8 cellular contexts compared by ENCODE assay signal in genomic region chr3:112560330-112560729, GRCh38. TPM values are rescaled to one million over a fixed set of nuclear protein-coding genes. Genes with fewer than 3 reads are reported as not detected.
DNase-seq lines count a peak whose midpoint lies in the region; ATAC-seq and TF ChIP-seq lines count a peak whose summit lies in the region.

No MANE protein-coding gene starts in this region.

- H3K4me1 ChIP-seq in SK-N-SH (ENCODE audit: control insufficient read depth in 1 of 2, insufficient read depth in 2 of 2, low read depth in 1 of 2, low read length in 1 of 2), result peaks cover 10 to 14% of the 10 kb centered on the region in 2 experiments; a peak in 2 of 4 replicates
- H3K4me1 ChIP-seq in stomach smooth muscle (ENCODE audit: control insufficient read depth, insufficient read depth, low read length), result no peaks in the 10 kb centered on the region

- CTCF ChIA-PET in SK-N-SH (lab: Yijun Ruan, JAX), result interaction anchor here (0.7 to 2.0 kb wide), 3 partner anchors 12 to 273 kb away, joined by 3 to 11 read pairs (median 4); partner anchors contain the start of gene SLC9C1

- H3K4me3 Mint-ChIP-seq in activated T-helper 1 cell treated with anti-CD3 and anti-CD28 coated beads, Interleukin-12 subunit alpha, Interleukin-12 subunit beta, Interleukin-2, Interleukin-4 antibody, amounts not matched to agents 30 ng/mL and 10 ng/mL and 1 ng/mL, durations not matched to agents 14 hours and 24 hours and 36 hours, result peak overlapping the region; percentile 93

- TF ChIP-seq RAD21 in SK-N-SH (IDR thresholded peaks at IDR 0.05; ENCODE audit: low read length), result no peak

- intact Hi-C loops in activated T-helper 1 cell treated with anti-CD3 and anti-CD28 coated beads, Interleukin-12 subunit alpha, Interleukin-12 subunit beta, Interleukin-2, Interleukin-4 antibody, amounts not matched to agents 30 ng/mL and 10 ng/mL and 1 ng/mL, durations not matched to agents 14 hours and 24 hours and 36 hours (cut with micrococcal nuclease), result loop anchor here (2.0 to 5.0 kb wide), 6 partner anchors 70 to 1013 kb away; partner anchors contain the start of genes ABHD10 and SIDT1

- peak overlapping the region; percentile 93 for H3K27ac Mint-ChIP-seq in activated T-helper 1 cell treated with anti-CD3 and anti-CD28 coated beads, Interleukin-12 subunit alpha, Interleukin-12 subunit beta, Interleukin-2, Interleukin-4 antibody, amounts not matched to agents 30 ng/mL and 10 ng/mL and 1 ng/mL, durations not matched to agents 14 hours and 24 hours and 36 hours

- POLR2A ChIA-PET in SK-N-SH (lab: Yijun Ruan, JAX), result no interaction called here

- 40% methylated on average over 2 of the region's 2 CpGs for WGBS in SK-N-SH (ENCODE audit: low lambda C conversion rate)

- H3K9me3 ChIP-seq in SK-N-SH, result no peaks in the 10 kb centered on the region
- H3K9me3 ChIP-seq in iPS-18c (ENCODE audit: control insufficient read depth, insufficient read depth, low read length), result no peaks in the 10 kb centered on the region
- no peaks in the 10 kb centered on the region for H3K9me3 ChIP-seq in stomach smooth muscle (ENCODE audit: control insufficient read depth in 2 of 2, low read length in 2 of 2)

- DNase-seq in SK-N-SH (no peak), SKM-1 (lab: John Stamatoyannopoulos, UW; ENCODE audit: unreplicated experiment) (no peak), NCI-H128 (lab: John Stamatoyannopoulos, UW; ENCODE audit: unreplicated experiment) (no peak)
- no peak for DNase-seq in activated T-helper 1 cell treated with anti-CD3 and anti-CD28 coated beads, Interleukin-12 subunit alpha, Interleukin-12 subunit beta, Interleukin-2, Interleukin-4 antibody, amounts not matched to agents 30 ng/mL and 10 ng/mL and 1 ng/mL, durations not matched to agents 14 hours and 24 hours and 36 hours (ENCODE audit: low spot score)

- peaks cover 29% of the 10 kb centered on the region for H3F3A ChIP-seq in SK-N-SH (replicated peaks; ENCODE audit: insufficient read depth)

- H3K27me3 Mint-ChIP-seq in activated T-helper 1 cell treated with anti-CD3 and anti-CD28 coated beads, Interleukin-12 subunit alpha, Interleukin-12 subunit beta, Interleukin-2, Interleukin-4 antibody, amounts not matched to agents 30 ng/mL and 10 ng/mL and 1 ng/mL, durations not matched to agents 14 hours and 24 hours and 36 hours (ENCODE audit: insufficient read depth), result no peaks in the 10 kb centered on the region

- H3K27ac ChIP-seq in SK-N-SH (ENCODE audit: low read depth in 2 of 2, low read length in 1 of 2) (peak overlapping the region in 1 of 2 experiments; percentile 98; a peak in 2 of 4 replicates), stomach smooth muscle (ENCODE audit: low read length) (no peak overlapping the region)

- no peaks in the 10 kb centered on the region for H3K9me3 Mint-ChIP-seq in activated T-helper 1 cell treated with anti-CD3 and anti-CD28 coated beads, Interleukin-12 subunit alpha, Interleukin-12 subunit beta, Interleukin-2, Interleukin-4 antibody, amounts not matched to agents 30 ng/mL and 10 ng/mL and 1 ng/mL, durations not matched to agents 14 hours and 24 hours and 36 hours

- H3K36me3 Mint-ChIP-seq in activated T-helper 1 cell treated with anti-CD3 and anti-CD28 coated beads, Interleukin-12 subunit alpha, Interleukin-12 subunit beta, Interleukin-2, Interleukin-4 antibody, amounts not matched to agents 30 ng/mL and 10 ng/mL and 1 ng/mL, durations not matched to agents 14 hours and 24 hours and 36 hours (ENCODE audit: low read depth), result peaks cover 17% of the 10 kb centered on the region

- ATAC-seq in SK-N-SH treated with all-trans-retinoic acid at 6 μM for 48 hours (no peak), GM21423 (IDR thresholded peaks at IDR 0.05; ENCODE audit: unreplicated experiment) (no peak)

- H3K27me3 ChIP-seq in SK-N-SH (ENCODE audit: insufficient read depth), result no peaks in the 10 kb centered on the region
- no peaks in the 10 kb centered on the region for H3K27me3 ChIP-seq in stomach smooth muscle (ENCODE audit: control insufficient read depth in 1 of 2, insufficient read depth in 2 of 2, low read length in 2 of 2)

- peaks cover 64% of the 10 kb centered on the region for H3K79me2 ChIP-seq in SK-N-SH (ENCODE audit: insufficient read depth)

- H3K9me2 ChIP-seq in SK-N-SH, result no peaks in the 10 kb centered on the region

- no peak for TF ChIP-seq CTCF in SK-N-SH (IDR thresholded peaks at IDR 0.05)

- H3K9ac ChIP-seq in SK-N-SH, result peak overlapping the region; percentile 93
- peak overlapping the region in 1 of 2 donors; percentile 84 for H3K9ac ChIP-seq in stomach smooth muscle (ENCODE audit: low read length in 2 of 2)

- H2AFZ ChIP-seq in SK-N-SH (ENCODE audit: low read depth), result peak overlapping the region; percentile 89

- no peak for TF ChIP-seq EP300 in SK-N-SH (IDR thresholded peaks at IDR 0.05; ENCODE audit: borderline replicate concordance in 1 of 2, low read depth in 1 of 2, low read length in 1 of 2)

- H3K4me2 ChIP-seq in SK-N-SH, result peak overlapping the region; percentile 84

- no peaks in the 10 kb centered on the region for H4K20me1 ChIP-seq in SK-N-SH (ENCODE audit: insufficient read depth)

- peaks cover 9 to 12% of the 10 kb centered on the region in 2 experiments for H3K36me3 ChIP-seq in SK-N-SH (replicated peaks in 1 of 2; ENCODE audit: control insufficient read depth in 1 of 2, insufficient read depth in 2 of 2, low read length in 1 of 2)
- no peaks in the 10 kb centered on the region for H3K36me3 ChIP-seq in stomach smooth muscle (ENCODE audit: control insufficient read depth in 2 of 2, insufficient read depth in 2 of 2, low read length in 2 of 2)

- peak overlapping the region; percentile 79 to 98 for H3K4me3 ChIP-seq in SK-N-SH (ENCODE audit: low read depth in 2 of 2, low read length in 1 of 2)
- H3K4me3 ChIP-seq in iPS-18c (ENCODE audit: insufficient read depth, low read depth, low read length), result peak overlapping the region; percentile 71; the same call in 1 of the 2 replicates
- peak overlapping the region; percentile 86 to 97 for H3K4me3 ChIP-seq in stomach smooth muscle (ENCODE audit: low read length in 2 of 2)

- H3K4me1 Mint-ChIP-seq in activated T-helper 1 cell treated with anti-CD3 and anti-CD28 coated beads, Interleukin-12 subunit alpha, Interleukin-12 subunit beta, Interleukin-2, Interleukin-4 antibody, amounts not matched to agents 30 ng/mL and 10 ng/mL and 1 ng/mL, durations not matched to agents 14 hours and 24 hours and 36 hours (ENCODE audit: low read depth), result peaks cover 38% of the 10 kb centered on the region

TF ChIP-seq in SK-N-SH treated with all-trans-retinoic acid at 6 μM for 48 hours, 23 proteins besides CTCF, POLR2A, EP300 and RAD21:
- TF ChIP-seq ESRRG (CRISPR knock-in tag; IDR thresholded peaks at IDR 0.05), result no peak
- TF ChIP-seq ZFP30 (CRISPR knock-in tag; IDR thresholded peaks at IDR 0.05), result no peak
- no peak for TF ChIP-seq RARB (CRISPR knock-in tag; IDR thresholded peaks at IDR 0.05)
- TF ChIP-seq TOX (CRISPR knock-in tag; IDR thresholded peaks at IDR 0.05; ENCODE audit: borderline replicate concordance), result no peak
- TF ChIP-seq, protein P1, sequence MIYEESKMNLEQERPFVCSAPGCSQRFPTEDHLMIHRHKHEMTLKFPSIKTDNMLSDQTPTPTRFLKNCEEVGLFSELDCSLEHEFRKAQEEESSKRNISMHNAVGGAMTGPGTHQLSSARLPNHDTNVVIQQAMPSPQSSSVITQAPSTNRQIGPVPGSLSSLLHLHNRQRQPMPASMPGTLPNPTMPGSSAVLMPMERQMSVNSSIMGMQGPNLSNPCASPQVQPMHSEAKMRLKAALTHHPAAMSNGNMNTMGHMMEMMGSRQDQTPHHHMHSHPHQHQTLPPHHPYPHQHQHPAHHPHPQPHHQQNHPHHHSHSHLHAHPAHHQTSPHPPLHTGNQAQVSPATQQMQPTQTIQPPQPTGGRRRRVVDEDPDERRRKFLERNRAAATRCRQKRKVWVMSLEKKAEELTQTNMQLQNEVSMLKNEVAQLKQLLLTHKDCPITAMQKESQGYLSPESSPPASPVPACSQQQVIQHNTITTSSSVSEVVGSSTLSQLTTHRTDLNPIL (CRISPR knock-in tag; IDR thresholded peaks at IDR 0.05; ENCODE audit: low read depth), result no peak
- TF ChIP-seq ARNTL (CRISPR knock-in tag; IDR thresholded peaks at IDR 0.05; ENCODE audit: borderline replicate concordance, low read depth), result no peak
- TF ChIP-seq, protein P2, sequence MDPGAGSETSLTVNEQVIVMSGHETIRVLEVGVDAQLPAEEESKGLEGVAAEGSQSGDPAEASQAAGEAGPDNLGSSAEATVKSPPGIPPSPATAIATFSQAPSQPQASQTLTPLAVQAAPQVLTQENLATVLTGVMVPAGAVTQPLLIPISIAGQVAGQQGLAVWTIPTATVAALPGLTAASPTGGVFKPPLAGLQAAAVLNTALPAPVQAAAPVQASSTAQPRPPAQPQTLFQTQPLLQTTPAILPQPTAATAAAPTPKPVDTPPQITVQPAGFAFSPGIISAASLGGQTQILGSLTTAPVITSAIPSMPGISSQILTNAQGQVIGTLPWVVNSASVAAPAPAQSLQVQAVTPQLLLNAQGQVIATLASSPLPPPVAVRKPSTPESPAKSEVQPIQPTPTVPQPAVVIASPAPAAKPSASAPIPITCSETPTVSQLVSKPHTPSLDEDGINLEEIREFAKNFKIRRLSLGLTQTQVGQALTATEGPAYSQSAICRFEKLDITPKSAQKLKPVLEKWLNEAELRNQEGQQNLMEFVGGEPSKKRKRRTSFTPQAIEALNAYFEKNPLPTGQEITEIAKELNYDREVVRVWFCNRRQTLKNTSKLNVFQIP (CRISPR knock-in tag; IDR thresholded peaks at IDR 0.05; ENCODE audit: borderline replicate concordance, low read depth), result no peak
- no peak for TF ChIP-seq ZNF70 (CRISPR knock-in tag; IDR thresholded peaks at IDR 0.05)

RNA-seq across cellular contexts. Expression of gene ATG3, which starts 1.4 kb away (rescaled TPM):
- polyA plus RNA-seq in SK-N-SH (2012; rRNA removed), result 38.8 and 39.7 TPM in 2 replicates
- polyA plus RNA-seq in SK-N-SH (2012; cell fraction: cytosol; rRNA removed), result 37.6 and 43.8 TPM in 2 replicates
- polyA plus RNA-seq in SK-N-SH (2012; cell fraction: nucleus; rRNA removed), result 14.8 and 18.7 TPM in 2 replicates
- 66.2 and 69.8 TPM in 2 replicates for total RNA-seq in activated T-helper 1 cell treated with anti-CD3 and anti-CD28 coated beads, Interleukin-12 subunit alpha, Interleukin-12 subunit beta, Interleukin-2, Interleukin-4 antibody, amounts not matched to agents 30 ng/mL and 10 ng/mL and 1 ng/mL, durations not matched to agents 14 hours and 24 hours and 36 hours

RNA-seq across cellular contexts. Expression of gene SLC35A5, which starts 1.5 kb away (rescaled TPM):
- polyA plus RNA-seq in SK-N-SH (2012; rRNA removed), result 16.0 and 23.2 TPM in 2 replicates
- polyA plus RNA-seq in SK-N-SH (2012; cell fraction: cytosol; rRNA removed), result 25.6 and 29.9 TPM in 2 replicates
- 4.0 and 19.1 TPM in 2 replicates for polyA plus RNA-seq in SK-N-SH (2012; cell fraction: nucleus; rRNA removed)
- 14.9 and 15.5 TPM in 2 replicates for total RNA-seq in activated T-helper 1 cell treated with anti-CD3 and anti-CD28 coated beads, Interleukin-12 subunit alpha, Interleukin-12 subunit beta, Interleukin-2, Interleukin-4 antibody, amounts not matched to agents 30 ng/mL and 10 ng/mL and 1 ng/mL, durations not matched to agents 14 hours and 24 hours and 36 hours
